In genomic region chr1:223402790-223403142, GRCh38 we compare ENCODE assay signal across 25 cellular contexts. TPM values are rescaled to one million over a fixed set of nuclear protein-coding genes. Genes with fewer than 3 reads are reported as not detected.
"Had no signal": no experiment of that assay in that cellular context is flagged by ENCODE, and none has a peak within 500 bp of the region (broad histone marks: within the 10 kb centered on the region; RNA-seq: fewer than 3 reads in every experiment).

No MANE protein-coding gene starts in this region.

- H3K9ac ChIP-seq: neural progenitor cell had no signal

- H3K27ac ChIP-seq: lower lobe of right lung, neural progenitor cell, sigmoid colon, spleen, upper lobe of left lung had no signal

- H3K27me3 ChIP-seq: heart right ventricle, neural progenitor cell, sigmoid colon, upper lobe of left lung had no signal

- H3K4me3 ChIP-seq: heart right ventricle, lower lobe of right lung, neural progenitor cell, sigmoid colon, spleen, upper lobe of left lung had no signal

- H3K4me1 ChIP-seq: lower lobe of right lung, neural progenitor cell, spleen, upper lobe of left lung had no signal

- H3K4me2 ChIP-seq: neural progenitor cell had no signal

- H3K36me3 ChIP-seq: heart right ventricle, lower lobe of right lung, neural progenitor cell, sigmoid colon, spleen, upper lobe of left lung had no signal

- DNase-seq: activated CD4-positive, alpha-beta memory T cell treated with anti-CD3 and anti-CD28 coated beads, Interleukin-2, amount 10 ng/mL, durations not matched to agents 7 days and 5 days; activated CD4-positive, alpha-beta T cell treated with anti-CD3 and anti-CD28 coated beads for 48 hours; activated CD4-positive, CD25-positive, alpha-beta regulatory T cell; anterior cingulate cortex; effector CD8-positive, alpha-beta T cell; heart right ventricle; kidney; lower lobe of right lung; naive thymus-derived CD8-positive, alpha-beta T cell; retina; sigmoid colon; spleen; stimulated activated CD4-positive, alpha-beta T cell treated with anti-CD3 and anti-CD28 coated beads, Interleukin-4, amount 100 ng/mL, for 1 hour; stimulated activated naive CD4-positive, alpha-beta T cell; T1000; upper lobe of left lung had no signal

- FAIRE-seq: kidney had no signal

- H3K9me3 ChIP-seq: heart right ventricle, lower lobe of right lung, sigmoid colon, spleen, upper lobe of left lung had no signal

- H2AFZ ChIP-seq: neural progenitor cell had no signal

- ATAC-seq: lower lobe of right lung; naive thymus-derived CD8-positive, alpha-beta T cell had no signal

RNA-seq across cellular contexts. Expression of gene CCDC185, which starts 9.6 kb away (rescaled TPM):
- total RNA-seq: activated CD4-positive, alpha-beta memory T cell treated with anti-CD3 and anti-CD28 coated beads, Interleukin-2, amount 10 ng/mL, durations not matched to agents 7 days and 5 days; cardiac septum; chondrocyte; fibroblast of lung; heart right ventricle; lower lobe of right lung; mesothelial cell of epicardium; naive thymus-derived CD8-positive, alpha-beta T cell; osteocyte; progenitor cell of endocrine pancreas; sigmoid colon; spleen; subcutaneous adipose tissue; upper lobe of left lung had no signal
- polyA plus RNA-seq: fibroblast of lung; heart right ventricle; naive thymus-derived CD8-positive, alpha-beta T cell; sigmoid colon; spleen; thymus had no signal

RNA-seq across cellular contexts. Expression of gene SUSD4, which starts 38.8 kb away (rescaled TPM):
- total RNA-seq: fibroblast of lung, osteocyte had no signal
